In the genomic region with DNA sequence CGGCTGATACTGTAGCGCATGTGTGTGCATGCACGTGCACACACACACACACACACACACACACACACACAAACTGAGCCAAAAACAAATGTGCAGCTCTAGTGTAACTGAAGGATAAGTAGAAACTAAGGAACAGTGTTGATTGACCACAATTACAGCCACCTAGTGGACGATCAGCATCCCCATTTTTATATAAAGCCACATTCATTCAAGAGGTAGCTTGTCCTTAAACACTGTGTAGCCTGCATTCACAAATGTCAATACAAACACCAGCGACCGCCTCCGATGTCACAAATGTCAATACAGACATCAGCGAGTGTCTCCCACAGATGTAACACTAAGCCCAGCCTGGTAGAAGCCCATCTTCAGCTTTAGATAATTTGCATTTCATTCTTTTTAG, we compare ENCODE assay signal across 2 cellular contexts.
TF ChIP-seq lines count a peak whose summit lies in the region.

No MANE protein-coding gene starts in this region.

TF ChIP-seq in K562, 482 proteins besides CTCF, POLR2A, EP300 and RAD21 (continued from another document):
- TF ChIP-seq, protein P1, sequence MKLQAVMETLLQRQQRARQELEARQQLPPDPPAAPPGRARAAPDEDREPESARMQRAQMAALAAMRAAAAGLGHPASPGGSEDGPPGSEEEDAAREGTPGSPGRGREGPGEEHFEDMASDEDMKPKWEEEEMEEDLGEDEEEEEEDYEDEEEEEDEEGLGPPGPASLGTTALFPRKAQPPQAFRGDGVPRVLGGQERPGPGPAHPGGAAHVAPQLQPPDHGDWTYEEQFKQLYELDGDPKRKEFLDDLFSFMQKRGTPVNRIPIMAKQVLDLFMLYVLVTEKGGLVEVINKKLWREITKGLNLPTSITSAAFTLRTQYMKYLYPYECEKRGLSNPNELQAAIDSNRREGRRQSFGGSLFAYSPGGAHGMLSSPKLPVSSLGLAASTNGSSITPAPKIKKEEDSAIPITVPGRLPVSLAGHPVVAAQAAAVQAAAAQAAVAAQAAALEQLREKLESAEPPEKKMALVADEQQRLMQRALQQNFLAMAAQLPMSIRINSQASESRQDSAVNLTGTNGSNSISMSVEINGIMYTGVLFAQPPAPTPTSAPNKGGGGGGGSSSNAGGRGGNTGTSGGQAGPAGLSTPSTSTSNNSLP (IDR thresholded peaks at IDR 0.05; ENCODE audit: borderline replicate concordance, low read depth, low read length) = peak; percentile 57; the same call in 1 of the 2 replicates

TF ChIP-seq in HepG2, 621 proteins besides CTCF, POLR2A, EP300 and RAD21 (continued from another document):
- TF ChIP-seq, protein P1 (IDR thresholded peaks at IDR 0.05; ENCODE audit: low read depth, low read length) = 0 out of 2 replicates have a peak, but pooled peaks have one; percentile 31
- TF ChIP-seq STAG1 (CRISPR knock-in tag; IDR thresholded peaks at IDR 0.05) = peak; percentile 34
- TF ChIP-seq, protein P2, sequence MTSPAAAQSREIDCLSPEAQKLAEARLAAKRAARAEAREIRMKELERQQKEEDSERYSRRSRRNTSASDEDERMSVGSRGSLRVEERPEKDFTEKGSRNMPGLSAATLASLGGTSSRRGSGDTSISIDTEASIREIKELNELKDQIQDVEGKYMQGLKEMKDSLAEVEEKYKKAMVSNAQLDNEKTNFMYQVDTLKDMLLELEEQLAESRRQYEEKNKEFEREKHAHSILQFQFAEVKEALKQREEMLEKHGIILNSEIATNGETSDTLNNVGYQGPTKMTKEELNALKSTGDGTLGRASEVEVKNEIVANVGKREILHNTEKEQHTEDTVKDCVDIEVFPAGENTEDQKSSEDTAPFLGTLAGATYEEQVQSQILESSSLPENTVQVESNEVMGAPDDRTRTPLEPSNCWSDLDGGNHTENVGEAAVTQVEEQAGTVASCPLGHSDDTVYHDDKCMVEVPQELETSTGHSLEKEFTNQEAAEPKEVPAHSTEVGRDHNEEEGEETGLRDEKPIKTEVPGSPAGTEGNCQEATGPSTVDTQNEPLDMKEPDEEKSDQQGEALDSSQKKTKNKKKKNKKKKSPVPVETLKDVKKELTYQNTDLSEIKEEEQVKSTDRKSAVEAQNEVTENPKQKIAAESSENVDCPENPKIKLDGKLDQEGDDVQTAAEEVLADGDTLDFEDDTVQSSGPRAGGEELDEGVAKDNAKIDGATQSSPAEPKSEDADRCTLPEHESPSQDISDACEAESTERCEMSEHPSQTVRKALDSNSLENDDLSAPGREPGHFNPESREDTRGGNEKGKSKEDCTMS (CRISPR knock-in tag; conservative IDR thresholded peaks at IDR 0.05) = no peak
